ENCODE assay signal across 16 cellular contexts in genomic region chr11:71801026-71801425, GRCh38. TPM values are rescaled to one million over a fixed set of nuclear protein-coding genes. Genes with fewer than 3 reads are reported as not detected.
"Had no signal": no experiment of that assay in that cellular context is flagged by ENCODE, and none has a peak within 500 bp of the region (broad histone marks: within the 10 kb centered on the region; RNA-seq: fewer than 3 reads in every experiment).

No MANE protein-coding gene starts in this region.

RNA-seq across cellular contexts. Expression of gene DEFB108B, which starts 32.0 kb away (rescaled TPM):
- total RNA-seq: stomach, subcutaneous adipose tissue, suprapubic skin, temporal lobe, testis, thoracic aorta, thyroid gland, tibial nerve, transverse colon, upper lobe of left lung, upper lobe of right lung, ureter, urinary bladder, uterus, vagina had no signal
- polyA plus RNA-seq: stomach, thymus, urinary bladder had no signal
